In the genomic region with DNA sequence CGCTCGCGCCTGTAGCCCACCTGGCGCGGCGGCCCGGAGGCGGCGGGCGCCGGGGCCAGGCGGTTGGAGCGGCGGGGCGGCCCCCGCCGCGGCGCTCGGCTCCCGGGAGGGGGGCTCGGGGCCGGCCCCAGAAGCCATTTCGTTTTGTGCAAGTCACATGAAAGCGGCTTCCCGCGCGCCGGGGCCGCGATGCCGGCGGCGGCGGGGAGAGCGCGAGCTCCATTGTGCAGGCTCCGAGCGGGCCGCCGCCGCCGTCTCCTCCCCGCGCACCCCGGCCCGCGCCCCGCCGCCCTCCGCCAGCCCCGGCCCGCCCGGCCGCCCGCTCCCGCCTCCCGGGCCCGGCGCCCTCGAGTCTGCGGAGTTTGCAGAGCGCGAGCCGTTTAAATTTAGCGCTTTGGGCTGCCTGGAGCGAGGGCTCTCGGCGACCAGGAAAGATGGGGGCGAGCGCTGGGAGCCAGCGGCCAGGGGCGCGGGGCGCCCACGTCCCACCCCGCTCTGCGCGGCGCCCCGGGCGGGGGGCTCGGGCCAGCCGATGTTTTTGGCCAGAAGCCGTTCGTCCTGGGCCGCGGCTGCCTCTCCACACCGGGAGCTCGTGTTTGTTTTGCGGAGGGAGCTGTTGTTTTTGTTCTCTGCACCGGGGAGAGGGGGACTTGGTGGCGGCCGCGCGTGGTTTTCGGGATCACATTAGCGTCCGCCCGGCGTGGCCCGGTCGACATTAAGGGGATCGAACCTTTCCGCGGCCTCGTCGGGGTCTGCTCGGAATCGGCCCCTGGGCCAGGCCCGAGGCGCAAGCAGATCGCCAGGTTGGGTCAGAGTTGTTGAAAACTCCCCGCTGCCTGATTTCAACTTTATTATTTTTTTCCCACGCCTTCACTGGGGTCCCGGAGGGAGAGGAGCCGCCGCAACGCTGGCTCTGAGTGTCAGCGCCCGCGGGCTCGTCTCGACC, we compare ENCODE assay signal across 8 cellular contexts. TPM values are rescaled to one million over a fixed set of nuclear protein-coding genes. Genes with fewer than 3 reads are reported as not detected.
DNase-seq lines count a peak whose midpoint lies in the region; ATAC-seq and TF ChIP-seq lines count a peak whose summit lies in the region.

No MANE protein-coding gene starts in this region.

- peak overlapping the region; percentile 52 to 64 for H3K9ac ChIP-seq in mucosa of rectum (ENCODE audit: low read depth in 1 of 2, low read length in 2 of 2)

- ATAC-seq in HG02798 (IDR thresholded peaks at IDR 0.05; ENCODE audit: poor library complexity, unreplicated experiment) (peak; percentile 17), upper lobe of left lung (ENCODE audit: low FRiP score in 2 of 2) (peak in 1 of 2 donors; percentile 28), GM21717 (IDR thresholded peaks at IDR 0.05; ENCODE audit: unreplicated experiment) (no peak)

- no peaks in the 10 kb centered on the region for H3K9me3 ChIP-seq in mucosa of rectum (ENCODE audit: control insufficient read depth in 2 of 2, low read length in 2 of 2)
- H3K9me3 ChIP-seq in upper lobe of left lung, result peaks cover 0 to 4% (median 0%) of the 10 kb centered on the region in 4 donors

- H3K4me1 ChIP-seq in mucosa of rectum (ENCODE audit: control insufficient read depth in 2 of 2, insufficient read depth in 2 of 2, low read length in 2 of 2) (peaks cover 8 to 13% of the 10 kb centered on the region in 2 donors), upper lobe of left lung (peaks cover 4 to 27% (median 18%) of the 10 kb centered on the region in 4 donors)

- TF ChIP-seq CTCF in C4-2B (conservative IDR thresholded peaks at IDR 0.05) (no peak), epithelial cell of proximal tubule (conservative IDR thresholded peaks at IDR 0.05; ENCODE audit: low read depth, low read length) (no peak), upper lobe of left lung (IDR thresholded peaks at IDR 0.05) (no peak)

- DNase-seq in activated CD4-positive, alpha-beta T cell treated with anti-CD3 and anti-CD28 coated beads, Interleukin-2, amount 50 U/mL, for 48 hours, result peak; percentile 40 to 41
- DNase-seq in epithelial cell of proximal tubule (ENCODE audit: low read depth), result no peak
- DNase-seq in upper lobe of left lung, result peak in 1 of 2 donors; percentile 90
- DNase-seq in NCI-H446 treated with DMSO at 0.1 percent for 48 hours (lab: John Stamatoyannopoulos, UW), result no peak

- H3K27me3 ChIP-seq in mucosa of rectum (ENCODE audit: control insufficient read depth in 2 of 2, insufficient read depth in 2 of 2, low read length in 2 of 2), result no peaks in the 10 kb centered on the region
- H3K27me3 ChIP-seq in upper lobe of left lung, result no peaks in the 10 kb centered on the region

- no peak for TF ChIP-seq EP300 in upper lobe of left lung (IDR thresholded peaks at IDR 0.05)

- H3K4me3 ChIP-seq in epithelial cell of proximal tubule (ENCODE audit: low read depth, low read length) (peak overlapping the region; percentile 71), mucosa of rectum (ENCODE audit: low read length in 2 of 2) (peak overlapping the region; percentile 63 to 72), upper lobe of left lung (peak overlapping the region; percentile 18 to 88 (median 64))

- 0% methylated on average over 4 to 38 of the region's 124 CpGs for WGBS in upper lobe of left lung, 2 donors

- H3K36me3 ChIP-seq in mucosa of rectum (ENCODE audit: control insufficient read depth in 2 of 2, insufficient read depth in 2 of 2, low read length in 2 of 2) (no peaks in the 10 kb centered on the region), upper lobe of left lung (no peaks in the 10 kb centered on the region)

- peak overlapping the region; percentile 73 for H3K27ac ChIP-seq in C4-2B
- H3K27ac ChIP-seq in mucosa of rectum (ENCODE audit: low read depth in 2 of 2, low read length in 2 of 2), result peak overlapping the region; percentile 51 to 52
- H3K27ac ChIP-seq in upper lobe of left lung, result peak overlapping the region; percentile 73 to 87 (median 79)

- TF ChIP-seq POLR2A in upper lobe of left lung (IDR thresholded peaks at IDR 0.05), result no peak

RNA-seq across cellular contexts. Expression of a gene that starts 1.0 kb away (rescaled TPM):
- total RNA-seq in epithelial cell of proximal tubule (12.4 and 15.3 TPM in 2 replicates), upper lobe of left lung (10 to 100 TPM in 4 of 6 donors, 1 to 10 TPM in 2; 4.9 to 14.6 (median 12.7) TPM)

RNA-seq across cellular contexts. Expression of a gene that starts 55.9 kb away (rescaled TPM):
- total RNA-seq in epithelial cell of proximal tubule (17.5 and 18.5 TPM in 2 replicates), upper lobe of left lung (100 to 1,000 TPM in 1 of 6 donors, 10 to 100 TPM in 5; 30.4 to 167 (median 55.0) TPM)

Comparison
In these comparisons a context has a peak if more than half of its experiments do, and no peak if none do; other contexts are left out.
1. DNase-seq: peak in activated CD4-positive, alpha-beta T cell treated with anti-CD3 and anti-CD28 coated beads, Interleukin-2, amount 50 U/mL, for 48 hours (2 of 2); none in epithelial cell of proximal tubule (single experiment) and NCI-H446 treated with DMSO at 0.1 percent for 48 hours (single experiment).
2. Peak in every context shown above with its lines, with median percentiles within 50 percentile points of each other: H3K27ac ChIP-seq and H3K4me3 ChIP-seq.